Comparison of ENCODE assay signal across 8 cellular contexts in genomic region chr1:212791261-212791675, GRCh38. TPM values are rescaled to one million over a fixed set of nuclear protein-coding genes. Genes with fewer than 3 reads are reported as not detected.
DNase-seq lines count a peak whose midpoint lies in the region; ATAC-seq, FAIRE-seq and TF ChIP-seq lines count a peak whose summit lies in the region.

No MANE protein-coding gene starts in this region.

- ATAC-seq in HG02798 (IDR thresholded peaks at IDR 0.05; ENCODE audit: poor library complexity, unreplicated experiment), result peak; percentile 38
- ATAC-seq in stimulated activated memory B cell treated with anti-CD40 and anti-IgM and Interleukin-4, amounts not matched to agents 10 μg/mL and 1 μg/mL and 100 μg/mL, for 72 hours, result peak; percentile 59

- peak overlapping the region; percentile 98 for H3K4me3 Mint-ChIP-seq in stimulated activated memory B cell treated with anti-CD40 and anti-IgM and Interleukin-4, amounts not matched to agents 10 μg/mL and 1 μg/mL and 100 μg/mL, for 72 hours

- peaks cover 7% of the 10 kb centered on the region for H3K9me3 Mint-ChIP-seq in stimulated activated memory B cell treated with anti-CD40 and anti-IgM and Interleukin-4, amounts not matched to agents 10 μg/mL and 1 μg/mL and 100 μg/mL, for 72 hours

- H3K27me3 Mint-ChIP-seq in stimulated activated memory B cell treated with anti-CD40 and anti-IgM and Interleukin-4, amounts not matched to agents 10 μg/mL and 1 μg/mL and 100 μg/mL, for 72 hours, result no peaks in the 10 kb centered on the region

- H3K9ac ChIP-seq in iPS-18a (ENCODE audit: low read length), result peak overlapping the region; percentile 86

- DNase-seq in AG04449 (ENCODE audit: low read depth, low spot score) (no peak), GM12891 (ENCODE audit: insufficient read length, low spot score) (peak; percentile 30), NCI-H2107 (lab: John Stamatoyannopoulos, UW) (peak; percentile 48), adrenal gland (peak in 1 of 7 donors; percentile 62), GDM1 (lab: John Stamatoyannopoulos, UW) (no peak)

- CTCF ChIA-PET in AG04449 (lab: Yijun Ruan, JAX), result interaction anchor here (0.8 to 4.3 kb wide), 7 partner anchors 10 to 721 kb away, joined by 3 to 29 read pairs (median 6); no protein-coding TSS in a partner anchor

- peaks cover 13% of the 10 kb centered on the region for H3K36me3 Mint-ChIP-seq in stimulated activated memory B cell treated with anti-CD40 and anti-IgM and Interleukin-4, amounts not matched to agents 10 μg/mL and 1 μg/mL and 100 μg/mL, for 72 hours

- H3K4me1 ChIP-seq in adrenal gland (replicated peaks in 1 of 2), result peaks cover 10 to 28% of the 10 kb centered on the region in 2 donors
- H3K4me1 ChIP-seq in iPS-18a (ENCODE audit: control insufficient read depth, low read depth, low read length), result no peaks in the 10 kb centered on the region

- 0 to 1% (median 1%) methylated on average over 7 to 22 of the region's 22 CpGs for WGBS in adrenal gland, 4 donors

- POLR2A ChIA-PET in AG04449 (lab: Yijun Ruan, JAX), result interaction anchor here (0.5 to 1.7 kb wide), 6 partner anchors 11 to 1373 kb away, joined by 3 to 10 read pairs (median 3); partner anchors contain the start of genes ATF3 and FLVCR1

- H3K27ac ChIP-seq in adrenal gland, result peak overlapping the region; percentile 11 to 96 (median 90)
- peak overlapping the region; percentile 77 for H3K27ac ChIP-seq in iPS-18a (ENCODE audit: low read length)

- peak overlapping the region; percentile 95 for H3K4me3 ChIP-seq in AG04449 (ENCODE audit: low read depth, low read length)
- peak overlapping the region; percentile 43 to 87 (median 72) for H3K4me3 ChIP-seq in adrenal gland
- H3K4me3 ChIP-seq in iPS-18a (ENCODE audit: low read length), result peak overlapping the region; percentile 80

- no peak for FAIRE-seq in GM12891 (lab: Jason Lieb, UNC)

- no peaks in the 10 kb centered on the region for H3K9me3 ChIP-seq in adrenal gland (replicated peaks in 1 of 3)
- no peaks in the 10 kb centered on the region for H3K9me3 ChIP-seq in iPS-18a (ENCODE audit: control insufficient read depth, low read depth, low read length)

- H3K4me1 Mint-ChIP-seq in stimulated activated memory B cell treated with anti-CD40 and anti-IgM and Interleukin-4, amounts not matched to agents 10 μg/mL and 1 μg/mL and 100 μg/mL, for 72 hours, result peaks cover 43% of the 10 kb centered on the region

- TF ChIP-seq CTCF in AG04449 (IDR thresholded peaks at IDR 0.05; ENCODE audit: insufficient read depth, low read length, missing control alignments) (no peak), adrenal gland (IDR thresholded peaks at IDR 0.05) (no peak)

- H3K27ac Mint-ChIP-seq in stimulated activated memory B cell treated with anti-CD40 and anti-IgM and Interleukin-4, amounts not matched to agents 10 μg/mL and 1 μg/mL and 100 μg/mL, for 72 hours, result peak overlapping the region; percentile 94

- TF ChIP-seq POLR2A in GM12891 (IDR thresholded peaks at IDR 0.05; ENCODE audit: low read depth, low read length) (no peak), adrenal gland (IDR thresholded peaks at IDR 0.05) (no peak)

- H3K36me3 ChIP-seq in adrenal gland (replicated peaks in 1 of 2), result peaks cover 0 to 5% of the 10 kb centered on the region in 2 donors
- H3K36me3 ChIP-seq in iPS-18a (ENCODE audit: control insufficient read depth, low read depth, low read length), result peaks cover 10% of the 10 kb centered on the region

- H3K27me3 ChIP-seq in adrenal gland (no peaks in the 10 kb centered on the region), iPS-18a (ENCODE audit: control insufficient read depth, insufficient read depth, low read length) (no peaks in the 10 kb centered on the region)

- intact Hi-C loops in adrenal gland (cut with DNase I), result no loop called here

TF ChIP-seq in GM12891, 5 proteins besides CTCF, POLR2A, EP300 and RAD21:
- no peak for TF ChIP-seq POLR2AphosphoS5 (IDR thresholded peaks at IDR 0.05; ENCODE audit: low read depth, low read length)
- TF ChIP-seq PAX5 (IDR thresholded peaks at IDR 0.05; ENCODE audit: insufficient read depth, low read length, severe bottlenecking), result no peak
- TF ChIP-seq TAF1 (IDR thresholded peaks at IDR 0.05; ENCODE audit: low read depth, low read length), result no peak
- no peak for TF ChIP-seq SPI1 (IDR thresholded peaks at IDR 0.05; ENCODE audit: low read depth, low read length)
- TF ChIP-seq POU2F2 (IDR thresholded peaks at IDR 0.05; ENCODE audit: low read depth, low read length), result no peak

RNA-seq across cellular contexts. Expression of gene NSL1, which starts 0.3 kb away (rescaled TPM):
- 20.4 TPM for polyA plus RNA-seq in GM12891 (2012; ENCODE audit: low read depth, missing spikeins)
- 10 to 100 TPM; 21.8 to 90.9 (median 31.6) TPM for total RNA-seq in adrenal gland
- 10 to 100 TPM; 10.6 to 23.2 (median 17.6) TPM for polyA plus RNA-seq in adrenal gland

RNA-seq across cellular contexts. Expression of gene TATDN3, which starts 0.4 kb away (rescaled TPM):
- 11.1 TPM for polyA plus RNA-seq in GM12891 (2012; ENCODE audit: low read depth, missing spikeins)
- 10 to 100 TPM; 10.2 to 37.9 (median 21.7) TPM for total RNA-seq in adrenal gland
- 10 to 100 TPM; 13.6 to 20.2 (median 19.1) TPM for polyA plus RNA-seq in adrenal gland

RNA-seq across cellular contexts. Expression of gene SPATA45, which starts 56.2 kb away (rescaled TPM):
- not detected for polyA plus RNA-seq in GM12891 (2012; ENCODE audit: low read depth, missing spikeins)
- under 1 TPM in 1 of 8 donors, not detected in 7; 0.56 TPM for total RNA-seq in adrenal gland
- polyA plus RNA-seq in adrenal gland, result not detected

Comparison
In these comparisons a context has a peak if more than half of its experiments do, and no peak if none do; other contexts are left out.
1. DNase-seq: peak in GM12891 (single experiment) and NCI-H2107 (single experiment); none in AG04449 (single experiment) and GDM1 (single experiment).
2. Peak in every context shown above with its lines, with median percentiles within 50 percentile points of each other: H3K4me3 ChIP-seq.